In the genomic region with DNA sequence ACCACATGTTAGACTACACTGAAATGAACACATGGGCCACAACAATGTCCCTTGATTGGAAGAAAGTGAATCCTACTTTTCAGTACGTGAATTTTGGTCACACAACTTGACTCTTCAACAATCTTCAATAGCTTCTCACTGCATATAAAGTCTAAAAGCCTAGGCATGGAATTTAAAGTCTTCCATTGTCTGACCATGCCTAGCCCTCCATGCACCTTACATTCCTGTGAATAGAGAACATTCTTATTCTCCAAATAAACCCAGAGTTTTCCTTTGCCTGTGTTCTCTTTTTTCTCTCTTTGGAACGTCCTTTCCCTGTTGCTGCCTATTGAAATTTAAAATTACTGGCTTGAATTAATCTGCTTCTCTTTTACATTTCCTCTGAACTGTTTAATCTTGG, we compare ENCODE assay signal across 34 cellular contexts.
"Had no signal": no experiment of that assay in that cellular context is flagged by ENCODE, and none has a peak within 500 bp of the region (broad histone marks: within the 10 kb centered on the region; RNA-seq: fewer than 3 reads in every experiment).

No MANE protein-coding gene starts in this region.

- H3K4me3 ChIP-seq: gastroesophageal sphincter, right atrium auricular region, smooth muscle cell, stomach, thyroid gland, upper lobe of left lung, vagina had no signal

- H3K9me3 ChIP-seq: gastroesophageal sphincter, right atrium auricular region, stomach, thyroid gland, upper lobe of left lung, vagina had no signal

- H3K9me3 Mint-ChIP-seq: activated CD8-positive, alpha-beta T cell treated with anti-CD3 and anti-CD28 coated beads for 36 hours; activated T-cell treated with anti-CD3 and anti-CD28 coated beads, Interleukin-2, amount 50 U/mL, for 4 hours; activated T-helper 17 cell treated with anti-CD3 and anti-CD28 coated beads, Interleukin-2, amount 50 U/mL, for 72 hours; effector memory CD8-positive, alpha-beta T cell; stimulated activated memory B cell treated with anti-CD40 and anti-IgM and Interleukin-4, amounts not matched to agents 10 μg/mL and 1 μg/mL and 100 μg/mL, for 72 hours; T-helper 1 cell treated with Interleukin-12 subunit alpha and Interleukin-12 subunit beta and Interleukin-4 antibody, amounts not matched to agents 30 μg/mL and 1 μg/mL, for 36 hours had no signal

- H3K4me1 ChIP-seq: gastroesophageal sphincter, right atrium auricular region, stomach, thyroid gland, upper lobe of left lung, vagina had no signal

- H3K27me3 Mint-ChIP-seq: activated CD8-positive, alpha-beta T cell treated with anti-CD3 and anti-CD28 coated beads for 36 hours; activated T-helper 17 cell treated with anti-CD3 and anti-CD28 coated beads, Interleukin-2, amount 50 U/mL, for 72 hours; effector memory CD8-positive, alpha-beta T cell; naive thymus-derived CD4-positive, alpha-beta T cell; stimulated activated memory B cell treated with anti-CD40 and anti-IgM and Interleukin-4, amounts not matched to agents 10 μg/mL and 1 μg/mL and 100 μg/mL, for 72 hours had no signal

- H3K4me1 Mint-ChIP-seq: activated T-helper 17 cell treated with anti-CD3 and anti-CD28 coated beads, Interleukin-2, amount 50 U/mL, for 72 hours; mesothelial cell of epicardium; naive thymus-derived CD4-positive, alpha-beta T cell; stimulated activated memory B cell treated with anti-CD40 and anti-IgM and Interleukin-4, amounts not matched to agents 10 μg/mL and 1 μg/mL and 100 μg/mL, for 72 hours had no signal

- H3K4me2 ChIP-seq: smooth muscle cell had no signal

- ATAC-seq: activated CD8-positive, alpha-beta T cell treated with anti-CD3 and anti-CD28 coated beads for 36 hours; activated T-cell treated with anti-CD3 and anti-CD28 coated beads, Interleukin-2, amount 50 U/mL, for 4 hours; activated T-helper 17 cell treated with anti-CD3 and anti-CD28 coated beads, Interleukin-2, amount 50 U/mL, for 72 hours; effector memory CD8-positive, alpha-beta T cell; gastroesophageal sphincter; left cardiac atrium; left ventricle myocardium superior; naive thymus-derived CD4-positive, alpha-beta T cell; stimulated activated memory B cell treated with anti-CD40 and anti-IgM and Interleukin-4, amounts not matched to agents 10 μg/mL and 1 μg/mL and 100 μg/mL, for 72 hours had no signal

- H3K36me3 ChIP-seq: gastroesophageal sphincter, right atrium auricular region, thyroid gland, upper lobe of left lung, vagina, WERI-Rb-1 had no signal

- H3K4me3 Mint-ChIP-seq: activated CD8-positive, alpha-beta T cell treated with anti-CD3 and anti-CD28 coated beads for 36 hours; activated T-cell treated with anti-CD3 and anti-CD28 coated beads, Interleukin-2, amount 50 U/mL, for 4 hours; activated T-helper 17 cell treated with anti-CD3 and anti-CD28 coated beads, Interleukin-2, amount 50 U/mL, for 72 hours; effector memory CD8-positive, alpha-beta T cell; mesothelial cell of epicardium; naive thymus-derived CD4-positive, alpha-beta T cell; stimulated activated memory B cell treated with anti-CD40 and anti-IgM and Interleukin-4, amounts not matched to agents 10 μg/mL and 1 μg/mL and 100 μg/mL, for 72 hours; T-helper 1 cell treated with Interleukin-12 subunit alpha and Interleukin-12 subunit beta and Interleukin-4 antibody, amounts not matched to agents 30 μg/mL and 1 μg/mL, for 36 hours had no signal

- H3K27ac Mint-ChIP-seq: activated CD8-positive, alpha-beta T cell treated with anti-CD3 and anti-CD28 coated beads for 36 hours; activated T-helper 17 cell treated with anti-CD3 and anti-CD28 coated beads, Interleukin-2, amount 50 U/mL, for 72 hours; effector memory CD8-positive, alpha-beta T cell; mesothelial cell of epicardium; stimulated activated memory B cell treated with anti-CD40 and anti-IgM and Interleukin-4, amounts not matched to agents 10 μg/mL and 1 μg/mL and 100 μg/mL, for 72 hours; T-helper 1 cell treated with Interleukin-12 subunit alpha and Interleukin-12 subunit beta and Interleukin-4 antibody, amounts not matched to agents 30 μg/mL and 1 μg/mL, for 36 hours had no signal

- H3K27me3 ChIP-seq: gastroesophageal sphincter, right atrium auricular region, stomach, thyroid gland, upper lobe of left lung, vagina had no signal

- H3K27ac ChIP-seq: gastroesophageal sphincter, right atrium auricular region, stomach, thyroid gland, upper lobe of left lung, vagina, WERI-Rb-1 had no signal

- FAIRE-seq: endothelial cell of umbilical vein had no signal

- DNase-seq: activated CD4-positive, alpha-beta T cell treated with anti-CD3 and anti-CD28 coated beads, Interleukin-2, amount 50 U/mL, for 1 hour; activated CD4-positive, CD25-positive, alpha-beta regulatory T cell treated with anti-CD3 and anti-CD28 coated beads, Interleukin-2, amount 50 U/mL, for 72 hours; activated CD8-positive, alpha-beta T cell treated with anti-CD3 and anti-CD28 coated beads for 36 hours; activated gamma-delta T cell treated with Interleukin-2 at 50 U/mL for 16 hours; activated naive CD4-positive, alpha-beta T cell treated with anti-CD3 and anti-CD28 coated beads, Interleukin-2, amount 50 U/mL, for 16 hours; activated T-cell treated with anti-CD3 and anti-CD28 coated beads, Interleukin-2, amount 50 U/mL, for 4 hours; amniotic stem cell; caudate nucleus; cortex of kidney; effector memory CD8-positive, alpha-beta T cell; head of caudate nucleus; hippocampal formation; left cardiac atrium; left ventricle myocardium superior; mammary epithelial cell; naive thymus-derived CD4-positive, alpha-beta T cell; occipital lobe; stimulated activated CD4-positive, alpha-beta T cell treated with anti-CD3 and anti-CD28 coated beads, Interleukin-1b, Interleukin-23, amount 100 ng/mL, for 48 hours; stimulated activated CD4-positive, alpha-beta T cell treated with anti-CD3 and anti-CD28 coated beads, Interleukin-4, amount 100 ng/mL, for 4 hours; stimulated activated CD8-positive, alpha-beta memory T cell treated with anti-CD3 and anti-CD28 coated beads, Interleukin-4, amount 100 ng/mL, for 48 hours; stomach; T-helper 9 cell; thyroid gland; upper lobe of left lung; WERI-Rb-1 had no signal
